Comparison of ENCODE assay signal across 1 cellular context in genomic region chr9:112819635-112820496, GRCh38.
A peak's percentile ranks its signal among the peaks of the same experiment; 100 is the strongest.
TF ChIP-seq lines count a peak whose summit lies in the region.

No MANE protein-coding gene starts in this region.

TF ChIP-seq in HepG2, 621 proteins besides CTCF, POLR2A, EP300 and RAD21 (continued from another document):
- no peak for TF ChIP-seq PRDM4 (CRISPR knock-in tag; IDR thresholded peaks at IDR 0.05; ENCODE audit: borderline replicate concordance)
- TF ChIP-seq SMC3 (IDR thresholded peaks at IDR 0.05; ENCODE audit: low read length), result peak; percentile 57; the same call in 1 of the 2 replicates
- TF ChIP-seq JDP2 (CRISPR knock-in tag; IDR thresholded peaks at IDR 0.05; ENCODE audit: borderline replicate concordance), result no peak
- TF ChIP-seq TBP (CRISPR knock-in tag; IDR thresholded peaks at IDR 0.05), result no peak
- TF ChIP-seq ZNF160 (CRISPR knock-in tag; IDR thresholded peaks at IDR 0.05), result no peak
- no peak for TF ChIP-seq GTF2F1 (IDR thresholded peaks at IDR 0.05; ENCODE audit: low read length)
- TF ChIP-seq, protein P1, sequence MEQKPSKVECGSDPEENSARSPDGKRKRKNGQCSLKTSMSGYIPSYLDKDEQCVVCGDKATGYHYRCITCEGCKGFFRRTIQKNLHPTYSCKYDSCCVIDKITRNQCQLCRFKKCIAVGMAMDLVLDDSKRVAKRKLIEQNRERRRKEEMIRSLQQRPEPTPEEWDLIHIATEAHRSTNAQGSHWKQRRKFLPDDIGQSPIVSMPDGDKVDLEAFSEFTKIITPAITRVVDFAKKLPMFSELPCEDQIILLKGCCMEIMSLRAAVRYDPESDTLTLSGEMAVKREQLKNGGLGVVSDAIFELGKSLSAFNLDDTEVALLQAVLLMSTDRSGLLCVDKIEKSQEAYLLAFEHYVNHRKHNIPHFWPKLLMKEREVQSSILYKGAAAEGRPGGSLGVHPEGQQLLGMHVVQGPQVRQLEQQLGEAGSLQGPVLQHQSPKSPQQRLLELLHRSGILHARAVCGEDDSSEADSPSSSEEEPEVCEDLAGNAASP (CRISPR knock-in tag; IDR thresholded peaks at IDR 0.05; ENCODE audit: borderline replicate concordance), result no peak
- no peak for TF ChIP-seq ZNF580 (CRISPR knock-in tag; IDR thresholded peaks at IDR 0.05; ENCODE audit: borderline replicate concordance, low read depth)
- TF ChIP-seq STAG1 (CRISPR knock-in tag; IDR thresholded peaks at IDR 0.05), result peak; percentile 80
- TF ChIP-seq ZNF839 (CRISPR knock-in tag; IDR thresholded peaks at IDR 0.05; ENCODE audit: borderline replicate concordance), result no peak
- TF ChIP-seq SOX6 (IDR thresholded peaks at IDR 0.05), result no peak
- TF ChIP-seq SOX6 (CRISPR knock-in tag; IDR thresholded peaks at IDR 0.05), result 0 out of 2 replicates have a peak, but pooled peaks have one; percentile 16
- TF ChIP-seq, protein P2, sequence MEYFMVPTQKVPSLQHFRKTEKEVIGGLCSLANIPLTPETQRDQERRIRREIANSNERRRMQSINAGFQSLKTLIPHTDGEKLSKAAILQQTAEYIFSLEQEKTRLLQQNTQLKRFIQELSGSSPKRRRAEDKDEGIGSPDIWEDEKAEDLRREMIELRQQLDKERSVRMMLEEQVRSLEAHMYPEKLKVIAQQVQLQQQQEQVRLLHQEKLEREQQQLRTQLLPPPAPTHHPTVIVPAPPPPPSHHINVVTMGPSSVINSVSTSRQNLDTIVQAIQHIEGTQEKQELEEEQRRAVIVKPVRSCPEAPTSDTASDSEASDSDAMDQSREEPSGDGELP (IDR thresholded peaks at IDR 0.05; ENCODE audit: borderline replicate concordance, low read depth), result 0 out of 2 replicates have a peak, but pooled peaks have one; percentile 11
- TF ChIP-seq ZNF354B (CRISPR knock-in tag; IDR thresholded peaks at IDR 0.05), result no peak
- TF ChIP-seq HMG20A (CRISPR knock-in tag; IDR thresholded peaks at IDR 0.05; ENCODE audit: borderline replicate concordance), result no peak
- TF ChIP-seq, protein P3, sequence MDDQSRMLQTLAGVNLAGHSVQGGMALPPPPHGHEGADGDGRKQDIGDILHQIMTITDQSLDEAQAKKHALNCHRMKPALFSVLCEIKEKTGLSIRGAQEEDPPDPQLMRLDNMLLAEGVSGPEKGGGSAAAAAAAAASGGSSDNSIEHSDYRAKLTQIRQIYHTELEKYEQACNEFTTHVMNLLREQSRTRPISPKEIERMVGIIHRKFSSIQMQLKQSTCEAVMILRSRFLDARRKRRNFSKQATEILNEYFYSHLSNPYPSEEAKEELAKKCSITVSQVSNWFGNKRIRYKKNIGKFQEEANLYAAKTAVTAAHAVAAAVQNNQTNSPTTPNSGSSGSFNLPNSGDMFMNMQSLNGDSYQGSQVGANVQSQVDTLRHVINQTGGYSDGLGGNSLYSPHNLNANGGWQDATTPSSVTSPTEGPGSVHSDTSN (CRISPR knock-in tag; IDR thresholded peaks at IDR 0.05; ENCODE audit: borderline replicate concordance), result no peak
- no peak for TF ChIP-seq ZSCAN30 (CRISPR knock-in tag; IDR thresholded peaks at IDR 0.05)
- TF ChIP-seq, protein P4, sequence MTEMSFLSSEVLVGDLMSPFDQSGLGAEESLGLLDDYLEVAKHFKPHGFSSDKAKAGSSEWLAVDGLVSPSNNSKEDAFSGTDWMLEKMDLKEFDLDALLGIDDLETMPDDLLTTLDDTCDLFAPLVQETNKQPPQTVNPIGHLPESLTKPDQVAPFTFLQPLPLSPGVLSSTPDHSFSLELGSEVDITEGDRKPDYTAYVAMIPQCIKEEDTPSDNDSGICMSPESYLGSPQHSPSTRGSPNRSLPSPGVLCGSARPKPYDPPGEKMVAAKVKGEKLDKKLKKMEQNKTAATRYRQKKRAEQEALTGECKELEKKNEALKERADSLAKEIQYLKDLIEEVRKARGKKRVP (CRISPR knock-in tag; IDR thresholded peaks at IDR 0.05), result no peak
- TF ChIP-seq, protein P5, sequence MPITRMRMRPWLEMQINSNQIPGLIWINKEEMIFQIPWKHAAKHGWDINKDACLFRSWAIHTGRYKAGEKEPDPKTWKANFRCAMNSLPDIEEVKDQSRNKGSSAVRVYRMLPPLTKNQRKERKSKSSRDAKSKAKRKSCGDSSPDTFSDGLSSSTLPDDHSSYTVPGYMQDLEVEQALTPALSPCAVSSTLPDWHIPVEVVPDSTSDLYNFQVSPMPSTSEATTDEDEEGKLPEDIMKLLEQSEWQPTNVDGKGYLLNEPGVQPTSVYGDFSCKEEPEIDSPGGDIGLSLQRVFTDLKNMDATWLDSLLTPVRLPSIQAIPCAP (CRISPR knock-in tag; IDR thresholded peaks at IDR 0.05; ENCODE audit: low read depth), result no peak
- TF ChIP-seq ZFP36L1 (CRISPR knock-in tag; IDR thresholded peaks at IDR 0.05), result no peak
- TF ChIP-seq BHLHE40 (IDR thresholded peaks at IDR 0.05; ENCODE audit: low read length), result no peak
- no peak for TF ChIP-seq GMEB1 (CRISPR knock-in tag; IDR thresholded peaks at IDR 0.05; ENCODE audit: borderline replicate concordance)
- TF ChIP-seq ZFP82 (CRISPR knock-in tag; IDR thresholded peaks at IDR 0.05; ENCODE audit: borderline replicate concordance), result no peak
- TF ChIP-seq ZNF234 (CRISPR knock-in tag; conservative IDR thresholded peaks at IDR 0.05), result no peak
- TF ChIP-seq MXI1 (IDR thresholded peaks at IDR 0.05; ENCODE audit: borderline replicate concordance, low read depth, low read length), result no peak
- no peak for TF ChIP-seq ZNF609 (CRISPR knock-in tag; IDR thresholded peaks at IDR 0.05; ENCODE audit: borderline replicate concordance)
